ENCODE assay signal across 8 cellular contexts in genomic region chr15:64894395-64895056, GRCh38. TPM values are rescaled to one million over a fixed set of nuclear protein-coding genes. Genes with fewer than 3 reads are reported as not detected.
DNase-seq lines count a peak whose midpoint lies in the region; ATAC-seq and TF ChIP-seq lines count a peak whose summit lies in the region.

No MANE protein-coding gene starts in this region.

- peak overlapping the region; percentile 91 for H3K4me3 Mint-ChIP-seq in endothelial cell (ENCODE audit: unreplicated experiment)

- no peaks in the 10 kb centered on the region for H3K9me3 Mint-ChIP-seq in endothelial cell (ENCODE audit: unreplicated experiment)

- DNase-seq in activated CD4-positive, alpha-beta T cell treated with anti-CD3 and anti-CD28 coated beads, Interleukin-2, amount 50 U/mL, for 4 hours: peak; percentile 61
- DNase-seq in endothelial cell (ENCODE audit: low spot score) (peak; percentile 42), vagina (ENCODE audit: extremely low spot score in 2 of 2) (no peak), NCI-H2029 treated with DMSO at 0.1 percent for 48 hours (lab: John Stamatoyannopoulos, UW) (no peak), KG1 (lab: John Stamatoyannopoulos, UW) (no peak)

- H3K27me3 ChIP-seq in neutrophil: no peaks in the 10 kb centered on the region
- no peaks in the 10 kb centered on the region for H3K27me3 ChIP-seq in vagina

- H3K36me3 ChIP-seq in neutrophil: no peaks in the 10 kb centered on the region
- no peaks in the 10 kb centered on the region for H3K36me3 ChIP-seq in vagina

- ATAC-seq in GM19035 (IDR thresholded peaks at IDR 0.05; ENCODE audit: unreplicated experiment) (peak; percentile 41), HG03175 (IDR thresholded peaks at IDR 0.05; ENCODE audit: unreplicated experiment) (peak; percentile 34)

- H3K4me1 ChIP-seq in neutrophil (ENCODE audit: control insufficient read depth in 1 of 2, insufficient read depth in 1 of 2, low read depth in 1 of 2, low read length in 1 of 2) (peaks cover 72 to 75% of the 10 kb centered on the region in 2 experiments), vagina (peaks cover 50% of the 10 kb centered on the region)

- peaks cover 52% of the 10 kb centered on the region for H3K4me1 Mint-ChIP-seq in endothelial cell (ENCODE audit: unreplicated experiment)

- TF ChIP-seq CTCF in endothelial cell (IDR thresholded peaks at IDR 0.05; ENCODE audit: unreplicated experiment) (no peak), neutrophil (IDR thresholded peaks at IDR 0.05) (no peak), vagina (IDR thresholded peaks at IDR 0.05) (no peak)

- no peak for TF ChIP-seq POLR2A in vagina (IDR thresholded peaks at IDR 0.05)

- intact Hi-C loops in vagina (cut with DNase I): no loop called here

- H3K27ac Mint-ChIP-seq in endothelial cell (ENCODE audit: unreplicated experiment): peak overlapping the region; percentile 97

- peaks cover 8% of the 10 kb centered on the region for H3K27me3 Mint-ChIP-seq in endothelial cell (ENCODE audit: unreplicated experiment)

- H3K4me3 ChIP-seq in neutrophil (ENCODE audit: low read depth in 1 of 2, low read length in 1 of 2) (peak overlapping the region; percentile 62 to 67), vagina (peak overlapping the region; percentile 33 to 40)

- peak overlapping the region; percentile 97 for H3K27ac ChIP-seq in neutrophil
- H3K27ac ChIP-seq in vagina: peak overlapping the region; percentile 88

- H3K9me3 ChIP-seq in neutrophil (no peaks in the 10 kb centered on the region), vagina (no peaks in the 10 kb centered on the region)

- peaks cover 6% of the 10 kb centered on the region for H3K36me3 Mint-ChIP-seq in endothelial cell (ENCODE audit: low read depth, unreplicated experiment)

RNA-seq across cellular contexts. Expression of gene ANKDD1A, which starts 17.2 kb away (rescaled TPM):
- total RNA-seq in endothelial cell (ENCODE audit: unreplicated experiment): 6.9 TPM
- total RNA-seq in vagina: 17.7 TPM

RNA-seq across cellular contexts. Expression of gene PLEKHO2, which starts 52.8 kb away (rescaled TPM):
- total RNA-seq in endothelial cell (ENCODE audit: unreplicated experiment) (33.4 TPM), vagina (34.9 TPM)

Comparison
In these comparisons a context has a peak if more than half of its experiments do, and no peak if none do; other contexts are left out.
1. DNase-seq: peak in activated CD4-positive, alpha-beta T cell treated with anti-CD3 and anti-CD28 coated beads, Interleukin-2, amount 50 U/mL, for 4 hours (2 of 2) and endothelial cell (single experiment); none in vagina (0 of 2), NCI-H2029 treated with DMSO at 0.1 percent for 48 hours (single experiment) and KG1 (single experiment).